Comparison of ENCODE assay signal across 8 cellular contexts in the genomic region with DNA sequence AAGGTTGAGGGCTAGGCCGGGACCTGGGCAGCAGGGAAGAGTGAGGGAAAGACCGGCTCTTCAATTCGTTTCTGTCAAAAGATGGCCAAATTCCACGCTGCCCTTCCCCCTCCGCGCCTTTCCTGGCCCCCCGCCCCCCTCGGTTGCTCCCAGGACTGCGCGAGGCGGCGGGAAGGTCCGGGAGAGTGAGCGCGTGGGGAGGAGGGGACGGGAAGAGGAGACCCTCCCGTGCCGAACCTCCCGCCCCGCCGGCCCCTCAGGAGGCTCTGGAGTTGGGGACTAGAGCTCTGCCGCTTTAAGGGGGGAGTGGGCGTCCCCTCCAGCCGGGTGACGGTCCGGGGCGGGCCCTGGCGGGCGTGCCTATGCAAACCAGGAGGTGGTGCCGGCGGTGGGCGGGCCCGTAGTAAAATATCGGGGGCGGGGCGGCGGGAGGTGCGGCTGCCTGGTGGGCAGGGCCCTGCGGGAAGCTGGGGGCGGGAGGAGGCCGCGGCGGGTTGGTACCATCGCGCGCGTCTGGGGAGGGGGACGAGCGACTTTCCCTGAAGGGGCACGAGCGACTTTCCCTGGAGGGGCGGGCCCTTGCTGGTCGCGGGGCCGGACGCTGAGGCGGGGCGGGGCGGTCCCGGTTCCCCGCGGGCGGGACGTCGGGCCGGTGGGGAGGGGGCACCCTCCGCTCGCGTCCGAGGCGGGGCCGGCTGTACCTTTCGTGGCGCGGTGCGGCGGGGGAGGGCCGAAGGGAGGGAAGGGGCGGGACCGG. TPM values are rescaled to one million over a fixed set of nuclear protein-coding genes. Genes with fewer than 3 reads are reported as not detected.
DNase-seq lines count a peak whose midpoint lies in the region; ATAC-seq, FAIRE-seq and TF ChIP-seq lines count a peak whose summit lies in the region.

No MANE protein-coding gene starts in this region.

- FAIRE-seq in endothelial cell of umbilical vein (lab: Jason Lieb, UNC): peak; percentile 94

- intact Hi-C loops in endothelial cell of umbilical vein (cut with micrococcal nuclease): loop anchor here (1.0 to 5.0 kb wide), 6 partner anchors 28 to 427 kb away; a partner anchor contains a TSS

- no TSS peak for BruUV-seq in endothelial cell of umbilical vein (replicated peaks; lab: Mats Ljungman, UMichigan)

- WGBS in HUES64: 1% methylated on average over 80 of the region's 80 CpGs

- TF ChIP-seq CTCF in OCI-LY1 (IDR thresholded peaks at IDR 0.05; ENCODE audit: low read length) (no peak), endothelial cell of umbilical vein (IDR thresholded peaks at IDR 0.05; ENCODE audit: extremely low read depth in 1 of 2, insufficient read depth in 1 of 2, low read depth in 1 of 2, low read length in 2 of 2) (no peak)

- H2AFZ ChIP-seq in OCI-LY1 (ENCODE audit: low read length) (0 out of 2 replicates have a peak overlapping the region, but pooled peaks have one; percentile 64), endothelial cell of umbilical vein (ENCODE audit: low read depth, low read length) (peak overlapping the region; percentile 98)

- no peaks in the 10 kb centered on the region for H3K9me3 ChIP-seq in HUES64 (ENCODE audit: insufficient read depth, low read depth, low read length)
- H3K9me3 ChIP-seq in OCI-LY1 (ENCODE audit: low read length): no peaks in the 10 kb centered on the region
- H3K9me3 ChIP-seq in endothelial cell of umbilical vein (replicated peaks; ENCODE audit: control insufficient read depth, insufficient read depth, low read length): no peaks in the 10 kb centered on the region

- H3K4me1 ChIP-seq in HUES64 (ENCODE audit: insufficient read depth, low read length) (peaks cover 34% of the 10 kb centered on the region), OCI-LY1 (ENCODE audit: insufficient read depth, low read length, severe bottlenecking) (peaks cover 33% of the 10 kb centered on the region), endothelial cell of umbilical vein (ENCODE audit: control insufficient read depth, extremely low read depth, insufficient read depth, low read length) (peaks cover 13% of the 10 kb centered on the region)

- H3K27ac ChIP-seq in HUES64 (ENCODE audit: low read depth, low read length) (peak overlapping the region; percentile 88), OCI-LY1 (ENCODE audit: low read depth, low read length, poor library complexity, severe bottlenecking) (no peak overlapping the region), endothelial cell of umbilical vein (ENCODE audit: insufficient read depth, low read depth, low read length) (no peak overlapping the region)

- CTCF ChIA-PET in endothelial cell of umbilical vein (lab: Charles Lee): interaction anchor here (0.6 to 3.9 kb wide), 13 partner anchors 9 to 326 kb away, joined by 3 to 25 read pairs (median 5); a partner anchor contains a TSS

- H3K4me3 ChIP-seq in HUES64 (ENCODE audit: low read length) (peak overlapping the region; percentile 89), OCI-LY1 (ENCODE audit: low read depth, low read length, poor library complexity, severe bottlenecking) (peak overlapping the region; percentile 80), endothelial cell of umbilical vein (replicated peaks in 1 of 3; ENCODE audit: insufficient read depth in 1 of 3, low read depth in 1 of 3, low read length in 3 of 3) (peak overlapping the region; percentile 76 to 91 (median 78))

- H3K9me1 ChIP-seq in endothelial cell of umbilical vein (replicated peaks; ENCODE audit: control insufficient read depth, extremely low read depth, insufficient read depth, low read length): no peaks in the 10 kb centered on the region

- dilution Hi-C loops in endothelial cell of umbilical vein (cut with MboI; ENCODE audit: extremely low pct_ligation_motif_present, low sequenced_read_pairs): no loop called here

- peaks cover 13% of the 10 kb centered on the region for H3K27me3 ChIP-seq in HUES64 (ENCODE audit: insufficient read depth, low read length)
- H3K27me3 ChIP-seq in OCI-LY1 (ENCODE audit: insufficient read depth, low read length): no peaks in the 10 kb centered on the region
- peaks cover 3 to 4% of the 10 kb centered on the region in 2 experiments for H3K27me3 ChIP-seq in endothelial cell of umbilical vein (ENCODE audit: control insufficient read depth in 2 of 2, insufficient read depth in 2 of 2, low read length in 2 of 2)

- ATAC-seq in GM21515 (IDR thresholded peaks at IDR 0.05; ENCODE audit: unreplicated experiment): peak; percentile 78

- H3K4me2 ChIP-seq in OCI-LY1 (ENCODE audit: low read length) (peak overlapping the region; percentile 92), endothelial cell of umbilical vein (ENCODE audit: insufficient read depth, low read length) (peak overlapping the region; percentile 93)

- POLR2A ChIA-PET in endothelial cell of umbilical vein (lab: Charles Lee): interaction anchor here (0.8 to 2.3 kb wide), 4 partner anchors 59 to 515 kb away, joined by 3 to 20 read pairs (median 4); a partner anchor contains a TSS

- TF ChIP-seq POLR2A in endothelial cell of umbilical vein (IDR thresholded peaks at IDR 0.05; ENCODE audit: low read depth, low read length): no peak

- H3K9me2 ChIP-seq in OCI-LY1 (ENCODE audit: low read depth, low read length): no peaks in the 10 kb centered on the region

- H3K36me3 ChIP-seq in HUES64 (ENCODE audit: insufficient read depth, low read length) (peaks cover under 1% of the 10 kb centered on the region; the same call in 1 of the 2 replicates), OCI-LY1 (ENCODE audit: insufficient read depth, low read length) (no peaks in the 10 kb centered on the region), endothelial cell of umbilical vein (ENCODE audit: control insufficient read depth in 2 of 2, extremely low read depth in 1 of 2, insufficient read depth in 2 of 2, low read length in 2 of 2) (no peaks in the 10 kb centered on the region)

- DNase-seq in COLO668 (lab: John Stamatoyannopoulos, UW; ENCODE audit: unreplicated experiment): peak; percentile 98
- DNase-seq in activated CD8-positive, alpha-beta memory T cell treated with anti-CD3 and anti-CD28 coated beads, Interleukin-2, amount 50 U/mL, for 48 hours: peak; percentile 96
- DNase-seq in endothelial cell of umbilical vein (ENCODE audit: low read depth, low spot score): peak; percentile 98
- DNase-seq in middle frontal gyrus (ENCODE audit: extremely low spot score, low spot score): peak; percentile 89
- DNase-seq in stimulated activated CD8-positive, alpha-beta memory T cell treated with anti-CD3 and anti-CD28 coated beads, Interleukin-15, amount 100 ng/mL, for 48 hours (ENCODE audit: low read depth in 2 of 2): peak; percentile 94

- no peaks in the 10 kb centered on the region for H3F3A ChIP-seq in OCI-LY1 (ENCODE audit: insufficient read depth, low read length)

- H3K9ac ChIP-seq in HUES64 (ENCODE audit: low read depth, low read length): peak overlapping the region; percentile 67
- peak overlapping the region; percentile 80 for H3K9ac ChIP-seq in OCI-LY1 (ENCODE audit: low read length)
- peak overlapping the region; percentile 50 for H3K9ac ChIP-seq in endothelial cell of umbilical vein (replicated peaks; ENCODE audit: extremely low read depth, insufficient read depth, low read length)

- H3K79me2 ChIP-seq in OCI-LY1 (ENCODE audit: insufficient read depth, low read length) (no peaks in the 10 kb centered on the region), endothelial cell of umbilical vein (ENCODE audit: control insufficient read depth, insufficient read depth, low read length) (no peaks in the 10 kb centered on the region)

- H4K20me1 ChIP-seq in OCI-LY1 (ENCODE audit: insufficient read depth, low read length) (no peaks in the 10 kb centered on the region), endothelial cell of umbilical vein (replicated peaks; ENCODE audit: control insufficient read depth, extremely low read depth, insufficient read depth, low read length) (no peaks in the 10 kb centered on the region)

TF ChIP-seq in endothelial cell of umbilical vein, 7 proteins besides CTCF, POLR2A, EP300 and RAD21:
- no peak for TF ChIP-seq MYC (IDR thresholded peaks at IDR 0.05; ENCODE audit: low read depth, low read length)
- TF ChIP-seq, protein P1, sequence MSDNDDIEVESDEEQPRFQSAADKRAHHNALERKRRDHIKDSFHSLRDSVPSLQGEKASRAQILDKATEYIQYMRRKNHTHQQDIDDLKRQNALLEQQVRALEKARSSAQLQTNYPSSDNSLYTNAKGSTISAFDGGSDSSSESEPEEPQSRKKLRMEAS (IDR thresholded peaks at IDR 0.05; ENCODE audit: insufficient read depth, insufficient read length): no peak

RNA-seq across cellular contexts. Expression of a gene that starts 58.2 kb away (rescaled TPM):
- 38.6 TPM for polyA plus RNA-seq in HUES64 (2013, experiment 1 of 2)
- polyA plus RNA-seq in HUES64 (2013, experiment 2 of 2): 50.9 TPM
- total RNA-seq in endothelial cell of umbilical vein: 16.4 and 18.4 TPM in 2 replicates
- 5.2 and 7.1 TPM in 2 replicates for polyA plus RNA-seq in endothelial cell of umbilical vein
- 7.5 TPM in 2 replicates for polyA plus RNA-seq in endothelial cell of umbilical vein (2011; cell fraction: cytosol; rRNA removed)
- 8.5 and 10.8 TPM in 2 replicates for polyA plus RNA-seq in endothelial cell of umbilical vein (2011; cell fraction: nucleus; rRNA removed)
- polyA plus RNA-seq in endothelial cell of umbilical vein (2012): 7.1 and 9.4 TPM in 2 replicates
- 8.8 and 9.4 TPM in 2 replicates for polyA minus RNA-seq in endothelial cell of umbilical vein
- 3.5 TPM for polyA minus RNA-seq in endothelial cell of umbilical vein (2011; cell fraction: cytosol; rRNA and poly(A)+ RNA removed)
- polyA minus RNA-seq in endothelial cell of umbilical vein (2011; cell fraction: nucleus; rRNA and poly(A)+ RNA removed): 8.8 and 13.1 TPM in 2 replicates
